In genomic region chr2:121196132-121196848, GRCh38 we compare ENCODE assay signal across 15 cellular contexts.
DNase-seq lines count a peak whose midpoint lies in the region; ATAC-seq, FAIRE-seq and TF ChIP-seq lines count a peak whose summit lies in the region.
"Had no signal": no experiment of that assay in that cellular context is flagged by ENCODE, and none has a peak within 500 bp of the region (broad histone marks: within the 10 kb centered on the region; RNA-seq: fewer than 3 reads in every experiment).

No MANE protein-coding gene starts in this region.

- H3K27me3 ChIP-seq in dorsolateral prefrontal cortex (no peaks in the 10 kb centered on the region), MG63 (no peaks in the 10 kb centered on the region), aorta (ENCODE audit: control insufficient read depth in 1 of 2, insufficient read depth in 2 of 2, low read length in 1 of 2) (no peaks in the 10 kb centered on the region)
- H3K27me3 ChIP-seq: heart right ventricle, Peyer's patch had no signal

- intact Hi-C loops in dorsolateral prefrontal cortex (cut with DNase I) (no loop called here), posterior vena cava (cut with DNase I) (no loop called here), aorta (cut with DNase I) (no loop called here)

- H3K4me3 ChIP-seq in dorsolateral prefrontal cortex (no peak overlapping the region), MG63 (no peak overlapping the region), aorta (ENCODE audit: low read length in 2 of 2) (no peak overlapping the region)
- H3K4me3 ChIP-seq: heart right ventricle, Peyer's patch had no signal

- TF ChIP-seq CTCF in dorsolateral prefrontal cortex (IDR thresholded peaks at IDR 0.05 in 54 of 56, conservative IDR thresholded peaks at IDR 0.05 in 2 of 56; ENCODE audit: low read depth in 1 of 56, partially characterized antibody in 56 of 56) = no peak

- no peaks in the 10 kb centered on the region for H3K4me1 ChIP-seq in aorta (ENCODE audit: control insufficient read depth in 1 of 2, insufficient read depth in 2 of 2, low read length in 2 of 2)

- H3K27ac ChIP-seq in dorsolateral prefrontal cortex = peak overlapping the region in 41 of 59 donors; percentile 4 to 88 (median 63)
- peak overlapping the region in 1 of 2 donors; percentile 72 for H3K27ac ChIP-seq in aorta (ENCODE audit: low read depth in 1 of 2, low read length in 2 of 2)

- WGBS in aorta, 2 donors = 89 to 91% methylated on average over 19 of the region's 19 CpGs

- H3K36me3 ChIP-seq in MG63 = no peaks in the 10 kb centered on the region
- no peaks in the 10 kb centered on the region for H3K36me3 ChIP-seq in aorta (ENCODE audit: control insufficient read depth in 1 of 2, insufficient read depth in 2 of 2, low read length in 1 of 2)
- H3K36me3 ChIP-seq: heart right ventricle, Peyer's patch had no signal

- H3K9me3 ChIP-seq in MG63 = no peaks in the 10 kb centered on the region
- H3K9me3 ChIP-seq in aorta (ENCODE audit: control insufficient read depth, low read length) = no peaks in the 10 kb centered on the region
- H3K9me3 ChIP-seq: heart right ventricle, Peyer's patch had no signal

- ATAC-seq in aorta (ENCODE audit: low FRiP score) = no peak

- no peak for FAIRE-seq in frontal cortex (lab: Jason Lieb, UNC)
- FAIRE-seq: endothelial cell of umbilical vein, GM18507, small intestine had no signal

- DNase-seq in COLO668 (lab: John Stamatoyannopoulos, UW; ENCODE audit: unreplicated experiment) (peak; percentile 69), NCI-H345 (lab: John Stamatoyannopoulos, UW) (peak; percentile 51), dorsolateral prefrontal cortex (peak in 2 of 10 donors; percentile 31 to 35), posterior vena cava (ENCODE audit: low spot score) (peak; percentile 75), MG63 (no peak), AG08396 (ENCODE audit: low spot score) (no peak), aorta (no peak), frontal cortex (ENCODE audit: low spot score in 2 of 2) (no peak)
- DNase-seq: activated gamma-delta T cell, heart right ventricle, NCI-H446, Peyer's patch, small intestine had no signal

Comparison
In these comparisons a context has a peak if more than half of its experiments do, and no peak if none do; other contexts are left out.
1. DNase-seq: peak in COLO668 (single experiment), NCI-H345 (single experiment) and posterior vena cava (single experiment); none in MG63 (single experiment), AG08396 (single experiment), aorta (0 of 2) and frontal cortex (0 of 2).